ENCODE assay signal across 1 cellular context in the genomic region with DNA sequence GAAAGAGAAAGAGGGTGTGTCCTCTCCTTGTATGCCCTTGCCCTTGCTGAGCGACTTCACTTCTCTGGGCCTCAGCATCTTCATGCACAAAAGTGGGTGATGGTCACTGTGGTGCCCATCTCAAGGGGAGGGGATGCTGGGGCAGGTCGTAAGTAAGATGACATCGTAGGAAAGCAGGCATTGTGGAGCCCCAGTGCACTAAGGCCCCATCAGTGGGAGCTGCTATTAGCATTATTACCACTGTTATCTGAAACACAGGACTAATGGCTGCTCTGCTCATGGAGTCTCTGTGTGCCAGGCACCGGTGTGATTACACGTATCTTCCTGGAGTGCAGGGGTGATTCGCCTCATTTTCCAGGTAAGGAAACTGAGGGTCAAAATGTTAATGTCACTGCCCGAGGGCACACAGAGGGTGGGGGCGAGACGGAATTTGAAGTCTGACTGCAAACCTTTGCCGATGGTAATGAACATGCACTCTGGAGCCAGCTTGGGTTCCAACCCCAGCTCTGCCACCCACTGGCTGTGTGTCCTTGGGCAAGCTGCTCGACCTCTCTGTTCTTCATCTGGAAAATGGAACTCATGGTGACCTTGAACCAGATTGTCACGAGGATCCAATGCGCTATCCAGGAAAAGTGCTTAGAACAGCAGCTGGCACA.
TF ChIP-seq lines count a peak whose summit lies in the region.

No MANE protein-coding gene starts in this region.

TF ChIP-seq in K562, 482 proteins besides CTCF, POLR2A, EP300 and RAD21 (continued from another document):
- no peak for TF ChIP-seq REST (CRISPR knock-in tag; IDR thresholded peaks at IDR 0.05; ENCODE audit: low read depth)
- TF ChIP-seq BCOR (IDR thresholded peaks at IDR 0.05) = peak; percentile 99
- TF ChIP-seq SMARCA5 (IDR thresholded peaks at IDR 0.05) = peak; percentile 89
- no peak for TF ChIP-seq ZNF764 (CRISPR knock-in tag; IDR thresholded peaks at IDR 0.05; ENCODE audit: low read depth)
- peak; percentile 71; the same call in 1 of the 2 replicates for TF ChIP-seq FOXK1 (CRISPR knock-in tag; IDR thresholded peaks at IDR 0.05; ENCODE audit: borderline replicate concordance)
- 0 out of 2 replicates have a peak, but pooled peaks have one; percentile 27 for TF ChIP-seq HDGF (IDR thresholded peaks at IDR 0.05)
- TF ChIP-seq ZNF431 (CRISPR knock-in tag; IDR thresholded peaks at IDR 0.05) = no peak
- TF ChIP-seq MXD1 (CRISPR knock-in tag; IDR thresholded peaks at IDR 0.05; ENCODE audit: borderline replicate concordance, poor library complexity, severe bottlenecking) = no peak
- TF ChIP-seq RFX5 (IDR thresholded peaks at IDR 0.05; ENCODE audit: low read depth, low read length) = no peak
- TF ChIP-seq, protein P1, sequence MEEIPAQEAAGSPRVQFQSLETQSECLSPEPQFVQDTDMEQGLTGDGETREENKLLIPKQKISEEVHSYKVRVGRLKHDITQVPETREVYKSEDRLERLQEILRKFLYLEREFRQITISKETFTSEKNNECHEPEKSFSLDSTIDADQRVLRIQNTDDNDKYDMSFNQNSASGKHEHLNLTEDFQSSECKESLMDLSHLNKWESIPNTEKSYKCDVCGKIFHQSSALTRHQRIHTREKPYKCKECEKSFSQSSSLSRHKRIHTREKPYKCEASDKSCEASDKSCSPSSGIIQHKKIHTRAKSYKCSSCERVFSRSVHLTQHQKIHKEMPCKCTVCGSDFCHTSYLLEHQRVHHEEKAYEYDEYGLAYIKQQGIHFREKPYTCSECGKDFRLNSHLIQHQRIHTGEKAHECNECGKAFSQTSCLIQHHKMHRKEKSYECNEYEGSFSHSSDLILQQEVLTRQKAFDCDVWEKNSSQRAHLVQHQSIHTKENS (CRISPR knock-in tag; IDR thresholded peaks at IDR 0.05) = no peak
- TF ChIP-seq DPF2 (IDR thresholded peaks at IDR 0.05) = no peak
- TF ChIP-seq THRAP3 (IDR thresholded peaks at IDR 0.05; ENCODE audit: borderline replicate concordance) = peak; percentile 40
